Comparison of ENCODE assay signal across 1 cellular context in the genomic region with DNA sequence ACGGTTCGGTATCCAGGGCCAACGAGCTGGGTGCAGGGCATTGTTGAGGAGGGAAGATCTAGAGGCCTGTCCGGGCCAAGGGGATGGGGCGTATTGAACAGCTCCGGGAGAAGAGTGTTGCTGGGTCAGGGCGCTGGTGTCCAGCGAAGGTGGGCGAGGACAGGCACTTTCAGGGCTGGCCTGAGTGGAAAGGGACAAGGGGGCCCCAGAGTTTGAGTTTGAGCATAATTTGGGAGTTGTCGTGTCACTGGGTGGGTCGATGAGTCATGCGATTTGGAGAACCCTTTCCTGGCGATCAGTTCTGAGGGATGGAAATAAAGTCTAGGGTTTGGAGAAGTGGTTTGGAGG.
TF ChIP-seq lines count a peak whose summit lies in the region.

No MANE protein-coding gene starts in this region.

TF ChIP-seq in HepG2, 621 proteins besides CTCF, POLR2A, EP300 and RAD21:
- TF ChIP-seq GABPB1 (CRISPR knock-in tag; IDR thresholded peaks at IDR 0.05) (no peak), ETV6 (CRISPR knock-in tag; conservative IDR thresholded peaks at IDR 0.05) (no peak), BCL6 (CRISPR knock-in tag; IDR thresholded peaks at IDR 0.05) (no peak), ZSCAN20 (CRISPR knock-in tag; IDR thresholded peaks at IDR 0.05; ENCODE audit: borderline replicate concordance) (no peak), ZNF343 (CRISPR knock-in tag; IDR thresholded peaks at IDR 0.05) (no peak), ZFP36L2 (CRISPR knock-in tag; IDR thresholded peaks at IDR 0.05) (no peak), CHCHD3 (CRISPR knock-in tag; IDR thresholded peaks at IDR 0.05) (no peak), SIN3A (IDR thresholded peaks at IDR 0.05; ENCODE audit: borderline replicate concordance, low read depth, low read length) (no peak), ZNF484 (CRISPR knock-in tag; IDR thresholded peaks at IDR 0.05; ENCODE audit: borderline replicate concordance, low read depth) (no peak)
- TF ChIP-seq, protein P1, sequence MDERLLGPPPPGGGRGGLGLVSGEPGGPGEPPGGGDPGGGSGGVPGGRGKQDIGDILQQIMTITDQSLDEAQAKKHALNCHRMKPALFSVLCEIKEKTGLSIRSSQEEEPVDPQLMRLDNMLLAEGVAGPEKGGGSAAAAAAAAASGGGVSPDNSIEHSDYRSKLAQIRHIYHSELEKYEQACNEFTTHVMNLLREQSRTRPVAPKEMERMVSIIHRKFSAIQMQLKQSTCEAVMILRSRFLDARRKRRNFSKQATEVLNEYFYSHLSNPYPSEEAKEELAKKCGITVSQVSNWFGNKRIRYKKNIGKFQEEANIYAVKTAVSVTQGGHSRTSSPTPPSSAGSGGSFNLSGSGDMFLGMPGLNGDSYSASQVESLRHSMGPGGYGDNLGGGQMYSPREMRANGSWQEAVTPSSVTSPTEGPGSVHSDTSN (CRISPR knock-in tag; IDR thresholded peaks at IDR 0.05): no peak
- TF ChIP-seq, protein P2, sequence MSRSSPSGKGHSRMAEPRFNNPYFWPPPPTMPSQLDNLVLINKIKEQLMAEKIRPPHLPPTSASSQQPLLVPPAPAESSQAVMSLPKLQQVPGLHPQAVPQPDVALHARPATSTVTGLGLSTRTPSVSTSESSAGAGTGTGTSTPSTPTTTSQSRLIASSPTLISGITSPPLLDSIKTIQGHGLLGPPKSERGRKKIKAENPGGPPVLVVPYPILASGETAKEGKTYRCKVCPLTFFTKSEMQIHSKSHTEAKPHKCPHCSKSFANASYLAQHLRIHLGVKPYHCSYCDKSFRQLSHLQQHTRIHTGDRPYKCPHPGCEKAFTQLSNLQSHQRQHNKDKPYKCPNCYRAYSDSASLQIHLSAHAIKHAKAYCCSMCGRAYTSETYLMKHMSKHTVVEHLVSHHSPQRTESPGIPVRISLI (CRISPR knock-in tag; IDR thresholded peaks at IDR 0.05; ENCODE audit: borderline replicate concordance): no peak
- TF ChIP-seq, protein P3, sequence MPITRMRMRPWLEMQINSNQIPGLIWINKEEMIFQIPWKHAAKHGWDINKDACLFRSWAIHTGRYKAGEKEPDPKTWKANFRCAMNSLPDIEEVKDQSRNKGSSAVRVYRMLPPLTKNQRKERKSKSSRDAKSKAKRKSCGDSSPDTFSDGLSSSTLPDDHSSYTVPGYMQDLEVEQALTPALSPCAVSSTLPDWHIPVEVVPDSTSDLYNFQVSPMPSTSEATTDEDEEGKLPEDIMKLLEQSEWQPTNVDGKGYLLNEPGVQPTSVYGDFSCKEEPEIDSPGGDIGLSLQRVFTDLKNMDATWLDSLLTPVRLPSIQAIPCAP (CRISPR knock-in tag; IDR thresholded peaks at IDR 0.05; ENCODE audit: low read depth): no peak
TF ChIP-seq in HepG2: peak in this region for 0.
